ENCODE assay signal across 8 cellular contexts in genomic region chr6:50815436-50816114, GRCh38. TPM values are rescaled to one million over a fixed set of nuclear protein-coding genes. Genes with fewer than 3 reads are reported as not detected.
DNase-seq lines count a peak whose midpoint lies in the region; ATAC-seq, FAIRE-seq and TF ChIP-seq lines count a peak whose summit lies in the region.

No MANE protein-coding gene starts in this region.

- DNase-seq in stimulated activated naive CD8-positive, alpha-beta T cell treated with anti-CD3 and anti-CD28 coated beads, Interleukin-15, Interleukin-2, amounts not matched to agents 100 U/mL and 50 U/mL, for 24 hours = no peak
- DNase-seq in NT2/D1 (ENCODE audit: low read depth, low spot score) = no peak
- no peak for DNase-seq in effector memory CD8-positive, alpha-beta T cell
- DNase-seq in osteocyte (ENCODE audit: extremely low spot score, unreplicated experiment) = no peak
- no peak for DNase-seq in GM19239 (ENCODE audit: insufficient read length, low spot score)
- DNase-seq in DMS 273 treated with DMSO at 0.1 percent for 48 hours (lab: John Stamatoyannopoulos, UW) = no peak

- H3K9ac ChIP-seq in NT2/D1 (ENCODE audit: insufficient read length, low read depth) = no peak overlapping the region

- H3K9me3 ChIP-seq in NT2/D1 (ENCODE audit: insufficient read depth, low read length) = no peaks in the 10 kb centered on the region

- no peaks in the 10 kb centered on the region for H3K36me3 ChIP-seq in NT2/D1 (ENCODE audit: insufficient read depth, insufficient read length, low read length)

- peak overlapping the region; percentile 82 for H3K4me3 Mint-ChIP-seq in stimulated activated naive CD8-positive, alpha-beta T cell treated with anti-CD3 and anti-CD28 coated beads, Interleukin-15, Interleukin-2, amounts not matched to agents 100 ng/mL and 50 ng/mL, for 24 hours
- H3K4me3 Mint-ChIP-seq in effector memory CD8-positive, alpha-beta T cell = peak overlapping the region; percentile 58 to 64
- H3K4me3 Mint-ChIP-seq in osteocyte (ENCODE audit: unreplicated experiment) = peak overlapping the region; percentile 88

- TF ChIP-seq CTCF in osteocyte (IDR thresholded peaks at IDR 0.05) = peak; percentile 63

- FAIRE-seq in GM19239 (lab: Jason Lieb, UNC) = no peak

- peak overlapping the region; percentile 31 for H3K4me3 ChIP-seq in NT2/D1 (ENCODE audit: insufficient read length, low read depth)

- peaks cover 65% of the 10 kb centered on the region for H3K27me3 Mint-ChIP-seq in stimulated activated naive CD8-positive, alpha-beta T cell treated with anti-CD3 and anti-CD28 coated beads, Interleukin-15, Interleukin-2, amounts not matched to agents 100 ng/mL and 50 ng/mL, for 24 hours
- peaks cover 40 to 47% of the 10 kb centered on the region in 2 donors for H3K27me3 Mint-ChIP-seq in effector memory CD8-positive, alpha-beta T cell
- H3K27me3 Mint-ChIP-seq in osteocyte (ENCODE audit: unreplicated experiment) = peaks cover 9% of the 10 kb centered on the region

- H3K4me1 Mint-ChIP-seq in stimulated activated naive CD8-positive, alpha-beta T cell treated with anti-CD3 and anti-CD28 coated beads, Interleukin-15, Interleukin-2, amounts not matched to agents 100 ng/mL and 50 ng/mL, for 24 hours (ENCODE audit: low read depth) = peaks cover 18% of the 10 kb centered on the region
- H3K4me1 Mint-ChIP-seq in effector memory CD8-positive, alpha-beta T cell (ENCODE audit: low read depth in 2 of 2) = peaks cover 2 to 12% of the 10 kb centered on the region in 2 donors
- H3K4me1 Mint-ChIP-seq in osteocyte (ENCODE audit: unreplicated experiment) = peaks cover 13% of the 10 kb centered on the region

- no peaks in the 10 kb centered on the region for H3K4me1 ChIP-seq in NT2/D1 (ENCODE audit: insufficient read depth, insufficient read length)

- peaks cover 49% of the 10 kb centered on the region for H3K27me3 ChIP-seq in NT2/D1 (ENCODE audit: insufficient read depth, insufficient read length)

- H3K36me3 Mint-ChIP-seq in stimulated activated naive CD8-positive, alpha-beta T cell treated with anti-CD3 and anti-CD28 coated beads, Interleukin-15, Interleukin-2, amounts not matched to agents 100 ng/mL and 50 ng/mL, for 24 hours (ENCODE audit: low read depth) = no peaks in the 10 kb centered on the region
- H3K36me3 Mint-ChIP-seq in effector memory CD8-positive, alpha-beta T cell (ENCODE audit: insufficient read depth) = no peaks in the 10 kb centered on the region
- H3K36me3 Mint-ChIP-seq in osteocyte (ENCODE audit: unreplicated experiment) = no peaks in the 10 kb centered on the region

- H3K27ac Mint-ChIP-seq in stimulated activated naive CD8-positive, alpha-beta T cell treated with anti-CD3 and anti-CD28 coated beads, Interleukin-15, Interleukin-2, amounts not matched to agents 100 ng/mL and 50 ng/mL, for 24 hours = no peak overlapping the region
- peak overlapping the region in 1 of 2 donors; percentile 65 for H3K27ac Mint-ChIP-seq in effector memory CD8-positive, alpha-beta T cell
- H3K27ac Mint-ChIP-seq in osteocyte (ENCODE audit: unreplicated experiment) = peak overlapping the region; percentile 44

- no peaks in the 10 kb centered on the region for H3K9me3 Mint-ChIP-seq in stimulated activated naive CD8-positive, alpha-beta T cell treated with anti-CD3 and anti-CD28 coated beads, Interleukin-15, Interleukin-2, amounts not matched to agents 100 ng/mL and 50 ng/mL, for 24 hours
- H3K9me3 Mint-ChIP-seq in effector memory CD8-positive, alpha-beta T cell = no peaks in the 10 kb centered on the region
- no peaks in the 10 kb centered on the region for H3K9me3 Mint-ChIP-seq in osteocyte (ENCODE audit: unreplicated experiment)

- no peak for ATAC-seq in stimulated activated naive CD8-positive, alpha-beta T cell treated with anti-CD3 and anti-CD28 coated beads, Interleukin-15, Interleukin-2, amounts not matched to agents 100 U/mL and 50 U/mL, for 24 hours
- ATAC-seq in HG02759 (IDR thresholded peaks at IDR 0.05; ENCODE audit: unreplicated experiment) = peak; percentile 52
- no peak for ATAC-seq in effector memory CD8-positive, alpha-beta T cell (replicated peaks)

RNA-seq across cellular contexts. Expression of gene TFAP2B, which starts 3.1 kb away (rescaled TPM):
- total RNA-seq in osteocyte = 26.4 and 27.5 TPM in 2 replicates
